ENCODE assay signal across 11 cellular contexts in the genomic region with DNA sequence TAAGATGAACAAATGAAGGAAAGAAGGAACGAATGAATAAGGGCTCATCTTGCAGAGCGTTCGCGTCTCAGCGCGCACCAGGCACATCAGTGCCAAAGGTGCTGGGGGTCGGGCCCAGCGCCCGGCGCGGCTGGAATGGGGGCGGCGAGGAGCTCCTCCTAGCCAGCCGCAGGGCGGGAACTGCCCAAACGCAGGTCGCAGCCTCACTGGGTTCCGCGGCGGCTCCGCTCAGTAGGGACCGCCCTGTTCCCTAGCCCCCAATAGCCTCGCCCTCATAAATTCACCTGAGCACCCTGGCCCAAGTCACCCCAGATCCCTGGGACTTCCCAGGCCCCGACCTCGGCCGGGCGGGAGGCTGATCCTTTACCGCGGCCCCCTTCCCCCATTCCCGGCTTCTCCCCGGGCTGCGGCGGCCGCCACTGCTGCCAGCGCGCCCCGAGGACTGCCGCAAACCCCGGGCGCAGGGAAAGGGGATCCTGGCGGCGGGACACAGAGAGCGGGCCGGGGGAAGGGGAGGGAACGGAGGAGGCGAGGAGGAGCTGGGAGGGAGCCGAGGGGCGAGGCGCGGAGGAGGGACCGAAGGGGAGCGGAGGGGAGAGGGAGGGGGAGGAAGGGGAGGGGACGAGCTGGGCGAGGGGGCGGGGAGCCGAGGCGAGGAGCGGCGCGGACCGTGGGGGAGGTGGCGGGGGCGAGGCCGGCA. TPM values are rescaled to one million over a fixed set of nuclear protein-coding genes. Genes with fewer than 3 reads are reported as not detected.
A peak's percentile ranks its signal among the peaks of the same experiment; 100 is the strongest.
DNase-seq lines count a peak whose midpoint lies in the region; ATAC-seq, FAIRE-seq and TF ChIP-seq lines count a peak whose summit lies in the region.
"Had no signal": no experiment of that assay in that cellular context is flagged by ENCODE, and none has a peak within 500 bp of the region (broad histone marks: within the 10 kb centered on the region; RNA-seq: fewer than 3 reads in every experiment).

No MANE protein-coding gene starts in this region.

- H3K4me3 Mint-ChIP-seq in T-helper 17 cell = peak overlapping the region; percentile 89

- H3K27ac Mint-ChIP-seq in T-helper 17 cell = no peak overlapping the region

- H3K9me3 ChIP-seq in T-helper 17 cell (ENCODE audit: control insufficient read depth, low read length, poor library complexity, severe bottlenecking) (no peaks in the 10 kb centered on the region), psoas muscle (no peaks in the 10 kb centered on the region)

- ATAC-seq in T-helper 17 cell (peak; percentile 30), psoas muscle (peak in 2 of 4 donors; percentile 18 to 29), HG03108 (IDR thresholded peaks at IDR 0.05; ENCODE audit: unreplicated experiment) (no peak), HG03139 (IDR thresholded peaks at IDR 0.05; ENCODE audit: unreplicated experiment) (no peak), GM18505 (IDR thresholded peaks at IDR 0.05; ENCODE audit: unreplicated experiment) (no peak)

- peaks cover 16% of the 10 kb centered on the region for H3K4me1 ChIP-seq in psoas muscle

- DNase-seq in SHP77 (lab: John Stamatoyannopoulos, UW) (peak; percentile 6 to 15), SHP77 treated with DMSO at 0.1 percent for 48 hours (lab: John Stamatoyannopoulos, UW) (no peak), T-helper 17 cell (no peak), frontal cortex (ENCODE audit: low spot score in 2 of 2) (peak; percentile 61 to 64), psoas muscle (peak; percentile 41 to 59)
- DNase-seq: DND-41 had no signal

- H3K27me3 ChIP-seq in psoas muscle (ENCODE audit: insufficient read depth in 3 of 3, low read length in 2 of 3) = peaks cover 0 to 63% (median 25%) of the 10 kb centered on the region in 3 donors

- peak overlapping the region; percentile 64 for H3K4me3 ChIP-seq in psoas muscle

- no peak for TF ChIP-seq POLR2A in GM18505 (IDR thresholded peaks at IDR 0.05; ENCODE audit: borderline replicate concordance, extremely low read depth, insufficient read depth, insufficient read length)

- WGBS in psoas muscle, 3 donors = 0 to 1% (median 1%) methylated on average over 29 to 64 of the region's 64 CpGs

- H3K36me3 Mint-ChIP-seq in T-helper 17 cell (ENCODE audit: low read depth) = peaks cover 7% of the 10 kb centered on the region

- intact Hi-C loops in psoas muscle (cut with DNase I) = no loop called here

- H3K4me1 Mint-ChIP-seq in T-helper 17 cell = peaks cover 5% of the 10 kb centered on the region

- H3K27ac ChIP-seq in psoas muscle = no peak overlapping the region

- H3K27me3 Mint-ChIP-seq in T-helper 17 cell = peaks cover 73% of the 10 kb centered on the region

- no peaks in the 10 kb centered on the region for H3K36me3 ChIP-seq in psoas muscle (ENCODE audit: insufficient read depth in 1 of 2, low read depth in 1 of 2)

- no peak for TF ChIP-seq CTCF in psoas muscle (IDR thresholded peaks at IDR 0.05)

- no peak for FAIRE-seq in frontal cortex (lab: Jason Lieb, UNC)
- FAIRE-seq: islet of Langerhans had no signal

RNA-seq across cellular contexts. Expression of a gene that starts 0.4 kb away (rescaled TPM):
- total RNA-seq in T-helper 17 cell = not detected
- total RNA-seq in frontal cortex = 3.7 TPM
- total RNA-seq in psoas muscle = under 1 TPM in 1 of 4 donors, not detected in 3; 0.30 TPM
- under 1 TPM in 1 of 3 donors, not detected in 2; 0.09 TPM for polyA plus RNA-seq in psoas muscle
- total RNA-seq: RPMI7951 had no signal

Comparison
In these comparisons a context has a peak if more than half of its experiments do, and no peak if none do; other contexts are left out.
1. DNase-seq: peak in SHP77 (2 of 2), frontal cortex (2 of 2) and psoas muscle (2 of 2); none in SHP77 treated with DMSO at 0.1 percent for 48 hours (single experiment) and T-helper 17 cell (0 of 3).